Comparison of ENCODE assay signal across 10 cellular contexts in the genomic region with DNA sequence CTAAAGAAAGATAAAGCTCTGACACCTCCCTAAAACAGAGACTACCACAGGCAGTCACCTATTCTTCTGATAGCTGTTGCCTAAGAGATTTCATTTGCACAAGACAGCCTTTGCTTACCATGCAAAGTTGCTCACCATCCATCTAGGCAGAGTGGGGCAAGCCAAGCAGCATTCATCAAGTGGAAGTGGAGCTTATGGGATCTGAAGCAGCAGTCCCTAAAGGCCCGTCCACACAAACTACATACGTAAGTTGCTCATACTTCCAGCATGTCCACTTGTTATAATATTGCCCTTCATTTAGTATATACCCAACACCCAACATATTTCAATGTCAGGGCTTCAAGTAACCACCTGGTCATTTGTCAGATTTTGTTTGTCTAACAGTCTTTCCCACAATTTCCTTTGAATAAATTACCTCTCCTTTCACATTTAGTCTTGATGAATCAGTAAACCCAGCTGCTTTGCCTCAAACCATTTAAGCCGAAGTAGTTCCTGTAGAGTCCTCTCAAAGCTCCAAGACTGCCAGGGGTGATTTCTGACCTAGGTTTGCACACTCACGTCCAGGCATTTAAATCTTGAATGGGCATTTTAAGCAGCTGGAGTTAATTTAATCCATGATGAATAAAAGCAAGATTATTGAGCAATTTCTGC.
DNase-seq lines count a peak whose midpoint lies in the region; ATAC-seq and TF ChIP-seq lines count a peak whose summit lies in the region.
"Had no signal": no experiment of that assay in that cellular context is flagged by ENCODE, and none has a peak within 500 bp of the region (broad histone marks: within the 10 kb centered on the region; RNA-seq: fewer than 3 reads in every experiment).

No MANE protein-coding gene starts in this region.

- H3K27ac Mint-ChIP-seq in memory B cell, result peak overlapping the region; percentile 32

- ATAC-seq in DND-41 (ENCODE audit: insufficient read depth, low read depth) (peak; percentile 23; the same call in 1 of the 3 replicates), memory B cell (ENCODE audit: low read depth) (no peak)

- 59% methylated on average over 4 of the region's 4 CpGs for WGBS in suprapubic skin

- no peaks in the 10 kb centered on the region for H3K9me3 Mint-ChIP-seq in memory B cell

- H3K4me3 ChIP-seq in DND-41 (ENCODE audit: low read depth in 1 of 2, low read length in 2 of 2), result no peak overlapping the region
- no peak overlapping the region for H3K4me3 ChIP-seq in cardiac fibroblast (replicated peaks in 1 of 2; ENCODE audit: low read depth in 2 of 2, low read length in 2 of 2)
- H3K4me3 ChIP-seq in suprapubic skin, result no peak overlapping the region

- no peaks in the 10 kb centered on the region for H4K20me1 ChIP-seq in DND-41 (ENCODE audit: insufficient read depth, low read length)

- H3K79me2 ChIP-seq in DND-41 (ENCODE audit: insufficient read depth, low read length), result no peaks in the 10 kb centered on the region

- no peak for TF ChIP-seq EP300 in suprapubic skin (IDR thresholded peaks at IDR 0.05)

- H2AFZ ChIP-seq in DND-41 (ENCODE audit: low read depth, low read length), result no peak overlapping the region

- no peak overlapping the region for H3K27ac ChIP-seq in DND-41 (ENCODE audit: low read length)
- no peak overlapping the region for H3K27ac ChIP-seq in suprapubic skin
- H3K27ac ChIP-seq: VCaP had no signal

- H3K4me2 ChIP-seq in DND-41 (ENCODE audit: insufficient read depth, low read length), result no peak overlapping the region

- H3K4me1 ChIP-seq in DND-41 (ENCODE audit: insufficient read depth, low read length) (no peaks in the 10 kb centered on the region), suprapubic skin (peaks cover 7% of the 10 kb centered on the region)

- no peaks in the 10 kb centered on the region for H3K27me3 ChIP-seq in DND-41 (ENCODE audit: insufficient read depth, low read length, poor library complexity)
- no peaks in the 10 kb centered on the region for H3K27me3 ChIP-seq in suprapubic skin

- no peak overlapping the region for H3K4me3 Mint-ChIP-seq in memory B cell

- no peaks in the 10 kb centered on the region for H3K4me1 Mint-ChIP-seq in memory B cell

- peaks cover 8% of the 10 kb centered on the region for H3K36me3 Mint-ChIP-seq in memory B cell

- DNase-seq in DND-41 (no peak), HS-5 (ENCODE audit: low read depth) (peak; percentile 60), cardiac fibroblast (ENCODE audit: low read depth in 2 of 2) (peak; percentile 48 to 49), memory B cell (ENCODE audit: low spot score in 2 of 2) (no peak), GF-D8 (lab: John Stamatoyannopoulos, UW) (no peak), glomerular visceral epithelial cell (ENCODE audit: extremely low spot score) (no peak), AG08396 (ENCODE audit: low spot score) (no peak), suprapubic skin (ENCODE audit: low spot score in 2 of 2) (no peak)
- DNase-seq: hypothalamus had no signal

- TF ChIP-seq CTCF in DND-41 (IDR thresholded peaks at IDR 0.05; ENCODE audit: borderline replicate concordance, extremely low read depth, low read length, poor library complexity, severe bottlenecking) (no peak), cardiac fibroblast (IDR thresholded peaks at IDR 0.05; ENCODE audit: low read depth, low read length) (no peak), suprapubic skin (IDR thresholded peaks at IDR 0.05) (no peak)

- H3K9ac ChIP-seq in DND-41 (ENCODE audit: low read depth, low read length), result no peak overlapping the region

- H3K9me3 ChIP-seq in DND-41 (ENCODE audit: insufficient read depth, low read length, severe bottlenecking), result no peaks in the 10 kb centered on the region
- H3K9me3 ChIP-seq in suprapubic skin, result no peaks in the 10 kb centered on the region

- no peak for TF ChIP-seq POLR2A in suprapubic skin (IDR thresholded peaks at IDR 0.05)

- H3K36me3 ChIP-seq in DND-41 (ENCODE audit: insufficient read depth, low read length), result peaks cover 26% of the 10 kb centered on the region
- peaks cover 11% of the 10 kb centered on the region for H3K36me3 ChIP-seq in suprapubic skin

- no peaks in the 10 kb centered on the region for H3K27me3 Mint-ChIP-seq in memory B cell

Comparison
In these comparisons a context has a peak if more than half of its experiments do, and no peak if none do; other contexts are left out.
1. DNase-seq: peak in HS-5 (single experiment) and cardiac fibroblast (2 of 2); none in DND-41 (single experiment), memory B cell (0 of 2), GF-D8 (single experiment), glomerular visceral epithelial cell (single experiment), AG08396 (single experiment) and suprapubic skin (0 of 2).